In genomic region chr19:58277748-58278147, GRCh38 we compare ENCODE assay signal across 1 cellular context.
TF ChIP-seq lines count a peak whose summit lies in the region.

No MANE protein-coding gene starts in this region.

TF ChIP-seq in HepG2, 621 proteins besides CTCF, POLR2A, EP300 and RAD21:
- TF ChIP-seq ZNF460 (CRISPR knock-in tag; IDR thresholded peaks at IDR 0.05; ENCODE audit: borderline replicate concordance) (no peak), IRF9 (CRISPR knock-in tag; IDR thresholded peaks at IDR 0.05; ENCODE audit: borderline replicate concordance) (no peak), ZNF768 (CRISPR knock-in tag; IDR thresholded peaks at IDR 0.05) (no peak), ARID5B (CRISPR knock-in tag; IDR thresholded peaks at IDR 0.05) (no peak), MXD3 (CRISPR knock-in tag; IDR thresholded peaks at IDR 0.05) (no peak), BHLHE40 (IDR thresholded peaks at IDR 0.05; ENCODE audit: low read length) (no peak), REST (IDR thresholded peaks at IDR 0.05; ENCODE audit: borderline replicate concordance in 1 of 2, low read depth in 1 of 2, low read length in 2 of 2) (no peak), CBX1 (IDR thresholded peaks at IDR 0.05; ENCODE audit: low read depth) (no peak), HMG20B (CRISPR knock-in tag; conservative IDR thresholded peaks at IDR 0.05) (no peak), SALL1 (CRISPR knock-in tag; IDR thresholded peaks at IDR 0.05) (no peak)
